In the genomic region with DNA sequence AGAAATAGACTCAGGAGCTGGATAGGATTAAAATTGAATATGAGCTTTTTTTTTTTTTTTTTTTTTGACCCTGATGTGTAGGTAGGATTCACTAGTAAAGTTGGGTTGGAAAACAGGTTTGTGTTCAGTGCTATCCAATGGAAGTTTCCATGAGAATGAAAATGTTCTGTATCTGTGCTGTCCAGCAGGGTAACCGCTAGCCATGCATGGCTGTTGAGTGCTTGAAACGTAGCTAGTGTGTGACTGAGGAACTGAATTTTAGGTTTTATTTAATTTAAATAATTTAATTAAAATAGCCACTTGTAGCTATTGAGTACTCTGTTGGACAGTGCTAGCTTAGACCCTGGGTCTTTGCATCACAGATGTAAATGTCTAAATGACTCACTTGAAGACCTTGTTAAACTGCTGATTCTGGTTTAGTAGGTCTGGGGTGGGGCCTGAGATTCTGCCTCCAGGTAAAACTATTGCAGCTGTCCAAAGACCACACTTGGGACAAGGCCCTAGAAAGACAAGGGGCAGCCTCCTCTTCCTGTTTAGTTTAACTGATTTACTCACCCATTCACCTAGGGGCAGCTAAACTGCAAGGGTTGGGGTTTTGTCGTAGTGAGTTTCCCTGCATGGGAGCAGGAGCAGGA, we compare ENCODE assay signal across 17 cellular contexts. TPM values are rescaled to one million over a fixed set of nuclear protein-coding genes. Genes with fewer than 3 reads are reported as not detected.
DNase-seq lines count a peak whose midpoint lies in the region; ATAC-seq and TF ChIP-seq lines count a peak whose summit lies in the region.
"Had no signal": no experiment of that assay in that cellular context is flagged by ENCODE, and none has a peak within 500 bp of the region (broad histone marks: within the 10 kb centered on the region; RNA-seq: fewer than 3 reads in every experiment).

No MANE protein-coding gene starts in this region.

- H3K4me3 ChIP-seq in gastrocnemius medialis, result no peak overlapping the region
- H3K4me3 ChIP-seq: left lung, MG63, suprapubic skin had no signal

- no peaks in the 10 kb centered on the region for H3K9me3 Mint-ChIP-seq in nephron progenitor cell

- TF ChIP-seq POLR2A in gastrocnemius medialis (IDR thresholded peaks at IDR 0.05), result no peak

- peak overlapping the region; percentile 38 for H3K4me3 Mint-ChIP-seq in nephron progenitor cell

- no peak; the same call in 1 of the 2 replicates for TF ChIP-seq CTCF in VCaP (conservative IDR thresholded peaks at IDR 0.05)
- no peak for TF ChIP-seq CTCF in nephron progenitor cell (IDR thresholded peaks at IDR 0.05)
- no peak for TF ChIP-seq CTCF in gastrocnemius medialis (IDR thresholded peaks at IDR 0.05 in 4 of 5, conservative IDR thresholded peaks at IDR 0.05 in 1 of 5)

- H3K27me3 Mint-ChIP-seq in nephron progenitor cell (ENCODE audit: low read depth, poor library complexity), result no peaks in the 10 kb centered on the region

- peaks cover 7% of the 10 kb centered on the region for H3K36me3 Mint-ChIP-seq in nephron progenitor cell (ENCODE audit: low read depth)

- in situ Hi-C loops in gastrocnemius medialis (cut with MboI; ENCODE audit: low sequenced_read_pairs in 4 of 4), result no loop called here

- H3K9me3 ChIP-seq in KOPT-K1 (ENCODE audit: insufficient read depth, low read length, poor library complexity, severe bottlenecking), result no peaks in the 10 kb centered on the region
- H3K9me3 ChIP-seq in gastrocnemius medialis, result no peaks in the 10 kb centered on the region
- H3K9me3 ChIP-seq: left lung, MG63, suprapubic skin had no signal

- peak overlapping the region; percentile 18 for H3K27ac ChIP-seq in KOPT-K1 (ENCODE audit: low read depth, low read length, poor library complexity, severe bottlenecking)
- H3K27ac ChIP-seq in VCaP, result peak overlapping the region; percentile 86
- no peak overlapping the region for H3K27ac ChIP-seq in gastrocnemius medialis
- H3K27ac ChIP-seq: left lung, suprapubic skin had no signal

- DNase-seq in ELF-1 (ENCODE audit: low read depth, low spot score) (peak; percentile 75), nephron progenitor cell (no peak), DMS114 treated with DMSO at 0.1 percent for 48 hours (lab: John Stamatoyannopoulos, UW; ENCODE audit: unreplicated experiment) (no peak), gastrocnemius medialis (no peak)
- DNase-seq: activated CD4-positive, alpha-beta T cell treated with anti-CD3 and anti-CD28 coated beads for 4 hours; activated CD8-positive, alpha-beta memory T cell treated with anti-CD3 and anti-CD28 coated beads, Interleukin-2, amount 50 U/mL, for 4 hours; activated gamma-delta T cell; central memory CD4-positive, alpha-beta T cell; effector CD8-positive, alpha-beta T cell; EL; left lung; MG63; retina had no signal

- no peak for ATAC-seq in GM18517 (IDR thresholded peaks at IDR 0.05; ENCODE audit: unreplicated experiment)
- ATAC-seq in gastrocnemius medialis, result no peak
- ATAC-seq: left lung had no signal

- H3K4me1 ChIP-seq in gastrocnemius medialis, result peaks cover 27 to 29% of the 10 kb centered on the region in 2 donors

- no peak overlapping the region for H3K27ac Mint-ChIP-seq in nephron progenitor cell

- no peaks in the 10 kb centered on the region for H3K27me3 ChIP-seq in gastrocnemius medialis
- H3K27me3 ChIP-seq: left lung, MG63, suprapubic skin had no signal

- H3K36me3 ChIP-seq in KOPT-K1 (ENCODE audit: insufficient read depth, low read length) (no peaks in the 10 kb centered on the region), gastrocnemius medialis (no peaks in the 10 kb centered on the region)
- H3K36me3 ChIP-seq: left lung, MG63, suprapubic skin had no signal

- intact Hi-C loops in gastrocnemius medialis (cut with DNase I; ENCODE audit: low total_unique reads), result no loop called here

- peaks cover 26% of the 10 kb centered on the region for H3K4me1 Mint-ChIP-seq in nephron progenitor cell

RNA-seq across cellular contexts. Expression of gene PPP1R21, which starts 4.6 kb away (rescaled TPM):
- 10 to 100 TPM in 2 of 4 donors, 1 to 10 TPM in 2; 7.5 to 13.5 (median 9.4) TPM for total RNA-seq in gastrocnemius medialis

Comparison
In these comparisons a context has a peak if more than half of its experiments do, and no peak if none do; other contexts are left out.
1. H3K27ac ChIP-seq: peak in KOPT-K1 (single experiment) and VCaP (single experiment); none in gastrocnemius medialis (0 of 4).